ENCODE assay signal across 8 cellular contexts in genomic region chr14:32337759-32338158, GRCh38.
"Had no signal": no experiment of that assay in that cellular context is flagged by ENCODE, and none has a peak within 500 bp of the region (broad histone marks: within the 10 kb centered on the region; RNA-seq: fewer than 3 reads in every experiment).

No MANE protein-coding gene starts in this region.

- H3K9me3 ChIP-seq: HAP-1 had no signal

- H3K27ac Mint-ChIP-seq: GM23338 had no signal

- H3K36me3 ChIP-seq: HAP-1 had no signal

- H3K4me3 Mint-ChIP-seq: GM23338 had no signal

- H3K9ac ChIP-seq: KMS-11 had no signal

- DNase-seq: H7, IMR-90, KBM-7 had no signal

- H2AFZ ChIP-seq: GM23338 had no signal

- ATAC-seq: GM23338, HCT116 had no signal

- H3K4me3 ChIP-seq: GM23338, HAP-1 had no signal

- H3K27ac ChIP-seq: HL-60, KMS-11 had no signal

- H3K9me3 Mint-ChIP-seq: GM23338 had no signal

- H3K4me2 ChIP-seq: GM23338, KMS-11 had no signal
